In genomic region chr19:3762501-3763459, GRCh38 we compare ENCODE assay signal across 8 cellular contexts. TPM values are rescaled to one million over a fixed set of nuclear protein-coding genes. Genes with fewer than 3 reads are reported as not detected.
DNase-seq lines count a peak whose midpoint lies in the region; FAIRE-seq and TF ChIP-seq lines count a peak whose summit lies in the region.

TSS of gene MRPL54 (plus strand) at chr19:3762682. CDS start at chr19:3762701, 19 bp downstream.

- H3K27me3 ChIP-seq in neutrophil, result no peaks in the 10 kb centered on the region

- H3K36me3 ChIP-seq in neutrophil, result peaks cover 31% of the 10 kb centered on the region

- H3K9me3 Mint-ChIP-seq in activated naive CD4-positive, alpha-beta T cell treated with anti-CD3 and anti-CD28 coated beads for 36 hours, result no peaks in the 10 kb centered on the region

- H3K36me3 Mint-ChIP-seq in activated naive CD4-positive, alpha-beta T cell treated with anti-CD3 and anti-CD28 coated beads for 36 hours (ENCODE audit: low read depth), result peaks cover 15% of the 10 kb centered on the region

- H3K27ac ChIP-seq in neutrophil, result peak within 1 kb of the TSS; percentile 98
- H3K27ac ChIP-seq in substantia nigra (ENCODE audit: low read depth, low read length, poor library complexity, severe bottlenecking), result peak within 1 kb of the TSS; percentile 99

- CTCF ChIA-PET in activated naive CD4-positive, alpha-beta T cell treated with anti-CD3 and anti-CD28 coated beads for 36 hours (lab: Charles Lee), result interaction anchor here (0.5 to 2.4 kb wide), 14 partner anchors 8 to 376 kb away, joined by 3 to 15 read pairs (median 3); no protein-coding TSS in a partner anchor

- peak within 1 kb of the TSS; percentile 98 for H3K27ac Mint-ChIP-seq in activated naive CD4-positive, alpha-beta T cell treated with anti-CD3 and anti-CD28 coated beads for 36 hours

- peaks cover 41% of the 10 kb centered on the region for H3K4me1 Mint-ChIP-seq in activated naive CD4-positive, alpha-beta T cell treated with anti-CD3 and anti-CD28 coated beads for 36 hours (ENCODE audit: low read depth)

- peak within 1 kb of the TSS; percentile 99 for H3K4me3 Mint-ChIP-seq in activated naive CD4-positive, alpha-beta T cell treated with anti-CD3 and anti-CD28 coated beads for 36 hours

- H3K9me3 ChIP-seq in neutrophil, result no peaks in the 10 kb centered on the region

- H3K4me3 ChIP-seq in HFF-Myc (replicated peaks; ENCODE audit: low read depth, low read length) (peak within 1 kb of the TSS; percentile 71), neutrophil (ENCODE audit: low read depth in 1 of 2, low read length in 1 of 2) (peak within 1 kb of the TSS; percentile 83 to 88)

- peaks cover 27 to 36% of the 10 kb centered on the region in 2 experiments for H3K4me1 ChIP-seq in neutrophil (ENCODE audit: control insufficient read depth in 1 of 2, insufficient read depth in 1 of 2, low read depth in 1 of 2, low read length in 1 of 2)

- TF ChIP-seq CTCF in HFF-Myc (IDR thresholded peaks at IDR 0.05; ENCODE audit: low read depth, low read length, missing control alignments) (no peak), neutrophil (IDR thresholded peaks at IDR 0.05) (peak; percentile 52)

- DNase-seq in GM03348 (ENCODE audit: low spot score) (peak; percentile 100), HFF-Myc (ENCODE audit: extremely low read depth, low read depth) (peak; percentile 96), NAMALWA (ENCODE audit: low spot score) (peak; percentile 100), SK-N-DZ (ENCODE audit: low spot score) (peak; percentile 98), frontal cortex (ENCODE audit: low spot score in 2 of 2) (peak; percentile 95 to 96), substantia nigra (lab: John Stamatoyannopoulos, UW) (peak; percentile 89 to 100 (median 98))
- DNase-seq in activated naive CD4-positive, alpha-beta T cell treated with anti-CD3 and anti-CD28 coated beads for 36 hours, result peak; percentile 99

- no peak for FAIRE-seq in frontal cortex (lab: Jason Lieb, UNC)

- intact Hi-C loops in activated naive CD4-positive, alpha-beta T cell treated with anti-CD3 and anti-CD28 coated beads for 36 hours (cut with micrococcal nuclease), result loop anchor here (1.0 to 5.0 kb wide), 15 partner anchors 42 to 1155 kb away; partner anchors contain the start of genes ANKRD24, CACTIN, CHAF1A and DAPK3

- no peaks in the 10 kb centered on the region for H3K27me3 Mint-ChIP-seq in activated naive CD4-positive, alpha-beta T cell treated with anti-CD3 and anti-CD28 coated beads for 36 hours (ENCODE audit: low read depth)

RNA-seq across cellular contexts. Expression of gene MRPL54, which starts in this region (rescaled TPM):
- 87.1 and 125 TPM in 2 replicates for polyA plus RNA-seq in SK-N-DZ (2014; cell fraction: cytosol; rRNA removed)
- polyA plus RNA-seq in SK-N-DZ (2014; cell fraction: nucleus; rRNA removed), result 44.0 and 57.4 TPM in 2 replicates
- 10 to 100 TPM; 71.4 to 77.0 TPM for total RNA-seq in activated naive CD4-positive, alpha-beta T cell treated with anti-CD3 and anti-CD28 coated beads for 36 hours
- 21.6 TPM for total RNA-seq in frontal cortex

Comparison
In these comparisons a context has a peak if more than half of its experiments do, and no peak if none do; other contexts are left out.
1. Peak in every context shown above with its lines: DNase-seq, H3K4me3 ChIP-seq and H3K27ac ChIP-seq.